12 cellular contexts compared by ENCODE assay signal in the genomic region with DNA sequence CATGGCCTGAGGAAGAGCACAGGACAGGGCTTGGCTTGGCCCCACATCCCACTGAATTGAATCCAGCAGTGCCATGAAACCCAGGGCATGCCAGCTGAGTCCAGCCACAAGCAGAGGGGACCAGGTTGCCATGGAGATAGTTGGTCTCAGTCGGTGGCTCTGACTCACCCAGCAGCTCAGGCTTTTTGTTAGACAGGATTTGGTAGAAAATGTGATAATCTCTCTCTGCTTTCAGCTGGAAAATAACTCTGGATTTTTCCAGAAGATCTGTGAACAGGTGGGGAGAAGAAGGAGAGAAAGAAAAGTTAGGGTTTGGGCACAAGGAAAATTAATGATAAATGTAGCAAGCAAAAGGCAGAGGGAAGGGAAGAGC. TPM values are rescaled to one million over a fixed set of nuclear protein-coding genes. Genes with fewer than 3 reads are reported as not detected.
A peak's percentile ranks its signal among the peaks of the same experiment; 100 is the strongest.
DNase-seq lines count a peak whose midpoint lies in the region; ATAC-seq and TF ChIP-seq lines count a peak whose summit lies in the region.
"Had no signal": no experiment of that assay in that cellular context is flagged by ENCODE, and none has a peak within 500 bp of the region (broad histone marks: within the 10 kb centered on the region; RNA-seq: fewer than 3 reads in every experiment).

No MANE protein-coding gene starts in this region.

- H3K9me3 Mint-ChIP-seq in nephron = no peaks in the 10 kb centered on the region
- no peaks in the 10 kb centered on the region for H3K9me3 Mint-ChIP-seq in activated T-cell treated with anti-CD3 and anti-CD28 coated beads, Interleukin-2, amount 50 U/mL, for 4 hours

- H3K4me3 ChIP-seq in HFF-Myc (replicated peaks; ENCODE audit: low read depth, low read length) (no peak overlapping the region), brain microvascular endothelial cell (ENCODE audit: low read depth, low read length) (no peak overlapping the region)
- H3K4me3 ChIP-seq: GM23338 had no signal

- in situ Hi-C loops in brain microvascular endothelial cell (cut with HindIII; ENCODE audit: low pct_ligation_motif_present, low sequenced_read_pairs) = no loop called here

- H3K27ac Mint-ChIP-seq in nephron = peak overlapping the region in 2 of 3 experiments; percentile 28 to 40
- H3K27ac Mint-ChIP-seq: GM23338, naive B cell had no signal

- H3K4me3 Mint-ChIP-seq in nephron = no peak overlapping the region
- H3K4me3 Mint-ChIP-seq in activated T-cell treated with anti-CD3 and anti-CD28 coated beads, Interleukin-2, amount 50 U/mL, for 4 hours = no peak overlapping the region
- H3K4me3 Mint-ChIP-seq: GM23338, naive B cell had no signal

- no peaks in the 10 kb centered on the region for H3K36me3 Mint-ChIP-seq in nephron (ENCODE audit: low read depth)
- H3K36me3 Mint-ChIP-seq in activated T-cell treated with anti-CD3 and anti-CD28 coated beads, Interleukin-2, amount 50 U/mL, for 4 hours (ENCODE audit: insufficient read depth) = no peaks in the 10 kb centered on the region
- H3K36me3 Mint-ChIP-seq: naive B cell had no signal

- no peaks in the 10 kb centered on the region for H3K27me3 ChIP-seq in brain microvascular endothelial cell (replicated peaks)

- no peak for TF ChIP-seq CTCF in HFF-Myc (IDR thresholded peaks at IDR 0.05; ENCODE audit: low read depth, low read length, missing control alignments)
- no peak for TF ChIP-seq CTCF in brain microvascular endothelial cell (IDR thresholded peaks at IDR 0.05; ENCODE audit: low read depth, low read length, missing control alignments)
- TF ChIP-seq CTCF in nephron (IDR thresholded peaks at IDR 0.05; ENCODE audit: unreplicated experiment in 3 of 3) = no peak
- TF ChIP-seq CTCF in omental fat pad (IDR thresholded peaks at IDR 0.05) = no peak

- peak; percentile 82 for DNase-seq in Ammon's horn (ENCODE audit: low spot score)
- peak; percentile 10 for DNase-seq in HFF-Myc (ENCODE audit: extremely low read depth, low read depth)
- DNase-seq in brain microvascular endothelial cell = peak; percentile 27
- DNase-seq in NCI-H146 (lab: John Stamatoyannopoulos, UW) = no peak
- no peak for DNase-seq in activated T-cell treated with anti-CD3 and anti-CD28 coated beads, Interleukin-2, amount 50 U/mL, for 4 hours
- DNase-seq in GOT3 (lab: John Stamatoyannopoulos, UW) = no peak
- no peak for DNase-seq in omental fat pad (ENCODE audit: low spot score)
- DNase-seq: naive B cell, NCI-H226 had no signal

- ATAC-seq in activated T-cell treated with anti-CD3 and anti-CD28 coated beads, Interleukin-2, amount 50 U/mL, for 4 hours = no peak
- no peak for ATAC-seq in omental fat pad (ENCODE audit: low FRiP score)
- ATAC-seq: GM23338 had no signal

- no peaks in the 10 kb centered on the region for H3K36me3 ChIP-seq in brain microvascular endothelial cell (replicated peaks)

- H3K27me3 Mint-ChIP-seq in nephron (ENCODE audit: low read depth) = peaks cover 10% of the 10 kb centered on the region
- peaks cover 6% of the 10 kb centered on the region for H3K27me3 Mint-ChIP-seq in activated T-cell treated with anti-CD3 and anti-CD28 coated beads, Interleukin-2, amount 50 U/mL, for 4 hours (ENCODE audit: low read depth)

- no peak overlapping the region for H3K27ac ChIP-seq in brain microvascular endothelial cell

- H3K4me1 Mint-ChIP-seq in nephron = peaks cover 17% of the 10 kb centered on the region
- no peaks in the 10 kb centered on the region for H3K4me1 Mint-ChIP-seq in activated T-cell treated with anti-CD3 and anti-CD28 coated beads, Interleukin-2, amount 50 U/mL, for 4 hours (ENCODE audit: low read depth)

RNA-seq across cellular contexts. Expression of a gene that starts 4.7 kb away (rescaled TPM):
- total RNA-seq in activated T-cell treated with anti-CD3 and anti-CD28 coated beads, Interleukin-2, amount 50 U/mL, for 4 hours = under 1 TPM in 1 of 3 donors, not detected in 2; 0.03 TPM
- not detected for total RNA-seq in omental fat pad
- total RNA-seq: activated CD8-positive, alpha-beta memory T cell treated with anti-CD3 and anti-CD28 coated beads for 36 hours; GM23338 had no signal

RNA-seq across cellular contexts. Expression of a gene that starts 22.6 kb away (rescaled TPM):
- not detected for total RNA-seq in activated T-cell treated with anti-CD3 and anti-CD28 coated beads, Interleukin-2, amount 50 U/mL, for 4 hours
- total RNA-seq in omental fat pad = not detected
- total RNA-seq: activated CD8-positive, alpha-beta memory T cell treated with anti-CD3 and anti-CD28 coated beads for 36 hours had no signal

RNA-seq across cellular contexts. Expression of a gene that starts 38.8 kb away (rescaled TPM):
- 100 to 1,000 TPM; 115 to 120 (median 117) TPM for total RNA-seq in activated T-cell treated with anti-CD3 and anti-CD28 coated beads, Interleukin-2, amount 50 U/mL, for 4 hours
- 10 to 100 TPM; 25.4 to 62.3 (median 33.5) TPM for total RNA-seq in omental fat pad

RNA-seq across cellular contexts. Expression of a gene that starts 53.9 kb away (rescaled TPM):
- not detected for total RNA-seq in activated T-cell treated with anti-CD3 and anti-CD28 coated beads, Interleukin-2, amount 50 U/mL, for 4 hours
- not detected for total RNA-seq in omental fat pad
- total RNA-seq: activated CD8-positive, alpha-beta memory T cell treated with anti-CD3 and anti-CD28 coated beads for 36 hours had no signal

RNA-seq across cellular contexts. Expression of a gene that starts 58.1 kb away (rescaled TPM):
- not detected for total RNA-seq in activated T-cell treated with anti-CD3 and anti-CD28 coated beads, Interleukin-2, amount 50 U/mL, for 4 hours
- total RNA-seq in omental fat pad = not detected
- total RNA-seq: activated CD8-positive, alpha-beta memory T cell treated with anti-CD3 and anti-CD28 coated beads for 36 hours; GM23338 had no signal

Comparison
In these comparisons a context has a peak if more than half of its experiments do, and no peak if none do; other contexts are left out.
1. DNase-seq: peak in Ammon's horn (single experiment), HFF-Myc (single experiment) and brain microvascular endothelial cell (single experiment); none in NCI-H146 (single experiment), activated T-cell treated with anti-CD3 and anti-CD28 coated beads, Interleukin-2, amount 50 U/mL, for 4 hours (single experiment), GOT3 (single experiment) and omental fat pad (single experiment).